ENCODE assay signal across 26 cellular contexts in genomic region chr16:61432421-61432820, GRCh38.
DNase-seq lines count a peak whose midpoint lies in the region; ATAC-seq, FAIRE-seq and TF ChIP-seq lines count a peak whose summit lies in the region.
"Had no signal": no experiment of that assay in that cellular context is flagged by ENCODE, and none has a peak within 500 bp of the region (broad histone marks: within the 10 kb centered on the region; RNA-seq: fewer than 3 reads in every experiment).

No MANE protein-coding gene starts in this region.

- no peaks in the 10 kb centered on the region for H3K4me1 ChIP-seq in lung (ENCODE audit: control insufficient read depth in 2 of 2, insufficient read depth in 2 of 2, low read length in 2 of 2)
- H3K4me1 ChIP-seq: foreskin keratinocyte, psoas muscle had no signal

- no peaks in the 10 kb centered on the region for H3K9me3 ChIP-seq in lung (ENCODE audit: control insufficient read depth in 2 of 2, insufficient read depth in 1 of 2, low read length in 1 of 2)
- H3K9me3 ChIP-seq: psoas muscle had no signal

- H3K36me3 ChIP-seq in lung (ENCODE audit: control insufficient read depth in 2 of 2, insufficient read depth in 2 of 2, low read length in 2 of 2), result no peaks in the 10 kb centered on the region

- no peaks in the 10 kb centered on the region for H3K27me3 ChIP-seq in lung (ENCODE audit: control insufficient read depth, insufficient read depth)
- H3K27me3 ChIP-seq: foreskin keratinocyte had no signal

- 39 to 59% methylated on average over 4 of the region's 4 CpGs for WGBS in lung, 2 donors

- DNase-seq in A172 (ENCODE audit: low spot score) (peak; percentile 8), D721Med (ENCODE audit: insufficient read length, low spot score) (no peak), SHP77 treated with DMSO at 0.1 percent for 48 hours (lab: John Stamatoyannopoulos, UW) (peak; percentile 61), lung (ENCODE audit: low spot score) (no peak), erythroblast (lab: John Stamatoyannopoulos, UW) (no peak), globus pallidus (ENCODE audit: low spot score) (no peak)
- DNase-seq: activated CD8-positive, alpha-beta memory T cell treated with anti-CD3 and anti-CD28 coated beads for 24 hours; activated naive CD4-positive, alpha-beta T cell treated with anti-CD3 and anti-CD28 coated beads for 36 hours; activated T-cell treated with anti-CD3 and anti-CD28 coated beads, Interleukin-2, amount 50 U/mL, for 48 hours; amygdala; CD8-positive, alpha-beta memory T cell; DMS79 treated with DMSO at 0.1 percent for 48 hours; foreskin keratinocyte; hippocampal formation; Kasumi-1; NCI-H1092 treated with DMSO at 0.1 percent for 48 hours; NCI-H2081; NCI-H774; psoas muscle; stimulated activated CD4-positive, alpha-beta T cell treated with anti-CD3 and anti-CD28 coated beads, Interleukin-2, amount 100 ng/mL, for 48 hours; stimulated activated naive B cell treated with anti-CD40 and anti-IgM and Interleukin-4, amounts not matched to agents 10 μg/mL and 1 μg/mL and 100 μg/mL, for 72 hours had no signal

- no peak overlapping the region for H3K27ac ChIP-seq in lung (ENCODE audit: low read depth in 1 of 2, low read length in 1 of 2)
- H3K27ac ChIP-seq: foreskin keratinocyte, psoas muscle had no signal

- no peak overlapping the region for H3K4me3 ChIP-seq in lung
- H3K4me3 ChIP-seq: GM12878, psoas muscle had no signal

- peak; percentile 58 for ATAC-seq in lung (ENCODE audit: insufficient read depth, low FRiP score)
- no peak for ATAC-seq in GM19023 (IDR thresholded peaks at IDR 0.05; ENCODE audit: unreplicated experiment)
- no peak for ATAC-seq in HG02610 (IDR thresholded peaks at IDR 0.05; ENCODE audit: unreplicated experiment)
- ATAC-seq: foreskin keratinocyte; GM12878; psoas muscle; stimulated activated naive B cell treated with anti-CD40 and anti-IgM and Interleukin-4, amounts not matched to agents 10 μg/mL and 1 μg/mL and 100 μg/mL, for 72 hours had no signal

- no peak for FAIRE-seq in D721Med (lab: Jason Lieb, UNC)
- FAIRE-seq: endothelial cell of umbilical vein, GM12878, TTC549 had no signal

- TF ChIP-seq CTCF in D721Med (IDR thresholded peaks at IDR 0.05; ENCODE audit: insufficient read depth, missing control alignments) (peak; percentile 32), lung (IDR thresholded peaks at IDR 0.05; ENCODE audit: control extremely low read depth, extremely low read depth) (no peak)

- TF ChIP-seq POLR2A in erythroblast (IDR thresholded peaks at IDR 0.05; ENCODE audit: low read length), result no peak

Comparison
In these comparisons a context has a peak if more than half of its experiments do, and no peak if none do; other contexts are left out.
1. DNase-seq: peak in A172 (single experiment) and SHP77 treated with DMSO at 0.1 percent for 48 hours (single experiment); none in D721Med (single experiment), lung (single experiment), erythroblast (0 of 2) and globus pallidus (single experiment).